16 cellular contexts compared by ENCODE assay signal in genomic region chr5:169280286-169280685, GRCh38. TPM values are rescaled to one million over a fixed set of nuclear protein-coding genes. Genes with fewer than 3 reads are reported as not detected.
A peak's percentile ranks its signal among the peaks of the same experiment; 100 is the strongest.
DNase-seq lines count a peak whose midpoint lies in the region; ATAC-seq and TF ChIP-seq lines count a peak whose summit lies in the region.
"Had no signal": no experiment of that assay in that cellular context is flagged by ENCODE, and none has a peak within 500 bp of the region (broad histone marks: within the 10 kb centered on the region; RNA-seq: fewer than 3 reads in every experiment).

No MANE protein-coding gene starts in this region.

- in situ Hi-C loops in GM13976 (cut with MboI; ENCODE audit: low sequenced_read_pairs, unreplicated experiment), result no loop called here

- H3K36me3 Mint-ChIP-seq in glutamatergic neuron (ENCODE audit: unreplicated experiment), result no peaks in the 10 kb centered on the region

- no peaks in the 10 kb centered on the region for H3K9me3 ChIP-seq in SK-N-SH
- H3K9me3 ChIP-seq: Peyer's patch had no signal

- H3K4me1 Mint-ChIP-seq in glutamatergic neuron (ENCODE audit: low read depth, unreplicated experiment), result no peaks in the 10 kb centered on the region

- CTCF ChIA-PET in SK-N-SH (lab: Yijun Ruan, JAX), result interaction anchor here (0.7 to 2.3 kb wide), 9 partner anchors 8 to 269 kb away, joined by 3 to 10 read pairs (median 4); no protein-coding TSS in a partner anchor

- H3K27ac ChIP-seq in SK-N-SH (ENCODE audit: low read depth in 2 of 2, low read length in 1 of 2), result peak overlapping the region in 1 of 2 experiments; percentile 44; a peak in 1 of 4 replicates
- H3K27ac ChIP-seq: BLaER1 treated with 17β-estradiol and CSF1 and Interleukin-3, amounts not matched to agents 10 nM and 100 nM; Peyer's patch had no signal

- ATAC-seq in sciatic nerve (peak; percentile 36), HG03571 (IDR thresholded peaks at IDR 0.05; ENCODE audit: unreplicated experiment) (no peak)

- no peaks in the 10 kb centered on the region for H3F3A ChIP-seq in SK-N-SH (replicated peaks; ENCODE audit: insufficient read depth)

- no peak overlapping the region for H3K9ac ChIP-seq in SK-N-SH
- H3K9ac ChIP-seq: BLaER1 treated with 17β-estradiol and CSF1 and Interleukin-3, amounts not matched to agents 10 nM and 100 nM had no signal

- H3K4me1 ChIP-seq in SK-N-SH (ENCODE audit: control insufficient read depth in 1 of 2, insufficient read depth in 2 of 2, low read depth in 1 of 2, low read length in 1 of 2), result peaks cover 0 to 29% of the 10 kb centered on the region in 2 experiments; a peak in 2 of 4 replicates
- H3K4me1 ChIP-seq: BLaER1 treated with 17β-estradiol and CSF1 and Interleukin-3, amounts not matched to agents 10 nM and 100 nM; Peyer's patch had no signal

- peak in 1 of 2 experiments; percentile 84; a peak in 2 of 4 replicates for TF ChIP-seq EP300 in SK-N-SH (IDR thresholded peaks at IDR 0.05; ENCODE audit: borderline replicate concordance in 1 of 2, low read depth in 1 of 2, low read length in 1 of 2)

- H2AFZ ChIP-seq in SK-N-SH (ENCODE audit: low read depth), result no peak overlapping the region

- WGBS in SK-N-SH (ENCODE audit: low lambda C conversion rate), result 60% methylated on average over 4 of the region's 4 CpGs

- H3K9me3 Mint-ChIP-seq in glutamatergic neuron (ENCODE audit: unreplicated experiment), result no peaks in the 10 kb centered on the region

- peaks cover 21 to 61% of the 10 kb centered on the region in 2 experiments for H3K36me3 ChIP-seq in SK-N-SH (replicated peaks in 1 of 2; ENCODE audit: control insufficient read depth in 1 of 2, insufficient read depth in 2 of 2, low read length in 1 of 2)
- H3K36me3 ChIP-seq: BLaER1 treated with 17β-estradiol and CSF1 and Interleukin-3, amounts not matched to agents 10 nM and 100 nM; Peyer's patch had no signal

- H3K79me2 ChIP-seq in SK-N-SH (ENCODE audit: insufficient read depth), result peaks cover 16% of the 10 kb centered on the region

- H3K4me3 Mint-ChIP-seq in glutamatergic neuron (ENCODE audit: unreplicated experiment), result no peak overlapping the region

- H4K20me1 ChIP-seq in SK-N-SH (ENCODE audit: insufficient read depth), result no peaks in the 10 kb centered on the region; the same call in 1 of the 2 replicates
- H4K20me1 ChIP-seq: BLaER1 treated with 17β-estradiol and CSF1 and Interleukin-3, amounts not matched to agents 10 nM and 100 nM had no signal

- TF ChIP-seq CTCF in SK-N-SH (IDR thresholded peaks at IDR 0.05) (no peak), glutamatergic neuron (IDR thresholded peaks at IDR 0.05; ENCODE audit: partially characterized antibody, unreplicated experiment) (no peak), GM13976 (IDR thresholded peaks at IDR 0.05; ENCODE audit: borderline replicate concordance, control extremely low read depth, extremely low read depth, insufficient read depth, missing control alignments) (no peak)

- H3K27me3 Mint-ChIP-seq in glutamatergic neuron (ENCODE audit: unreplicated experiment), result no peaks in the 10 kb centered on the region

- DNase-seq in NCI-H1694 (lab: John Stamatoyannopoulos, UW) (peak; percentile 33), SK-N-SH (peak; percentile 74), glutamatergic neuron (peak; percentile 22), sciatic nerve (ENCODE audit: low spot score) (no peak), GM13976 (ENCODE audit: low spot score) (no peak)
- DNase-seq in stimulated activated naive CD4-positive, alpha-beta T cell (lab: John Stamatoyannopoulos, UW), result no peak
- DNase-seq: KBM-7, NCI-H1048, NCI-H187, NCI-H82, Peyer's patch, SIG-M5, SW 1271 had no signal

- H3K9me2 ChIP-seq in SK-N-SH, result no peaks in the 10 kb centered on the region

- no peak overlapping the region for H3K4me3 ChIP-seq in SK-N-SH (ENCODE audit: low read depth in 2 of 2, low read length in 1 of 2)
- H3K4me3 ChIP-seq: BLaER1 treated with 17β-estradiol and CSF1 and Interleukin-3, amounts not matched to agents 10 nM and 100 nM; Peyer's patch had no signal

- H3K4me2 ChIP-seq in SK-N-SH, result no peak overlapping the region
- H3K4me2 ChIP-seq: BLaER1 treated with 17β-estradiol and CSF1 and Interleukin-3, amounts not matched to agents 10 nM and 100 nM had no signal

- TF ChIP-seq RAD21 in SK-N-SH (IDR thresholded peaks at IDR 0.05; ENCODE audit: low read length), result peak; percentile 30; the same call in 1 of the 2 replicates

- no peaks in the 10 kb centered on the region for H3K27me3 ChIP-seq in SK-N-SH (ENCODE audit: insufficient read depth)
- H3K27me3 ChIP-seq: BLaER1 treated with 17β-estradiol and CSF1 and Interleukin-3, amounts not matched to agents 10 nM and 100 nM; Peyer's patch had no signal

- intact Hi-C loops in sciatic nerve (cut with DNase I), result no loop called here

- POLR2A ChIA-PET in SK-N-SH (lab: Yijun Ruan, JAX), result no interaction called here

- no peak overlapping the region for H3K27ac Mint-ChIP-seq in glutamatergic neuron (ENCODE audit: unreplicated experiment)

TF ChIP-seq in SK-N-SH, 30 proteins besides CTCF, POLR2A, EP300 and RAD21 (continues in another document):
- TF ChIP-seq MAX (IDR thresholded peaks at IDR 0.05; ENCODE audit: low read depth), result no peak
- peak; percentile 26; the same call in 1 of the 2 replicates for TF ChIP-seq MXI1 (IDR thresholded peaks at IDR 0.05; ENCODE audit: low read depth, low read length)
- TF ChIP-seq NRF1 (IDR thresholded peaks at IDR 0.05; ENCODE audit: low read depth, low read length), result no peak
- TF ChIP-seq NFIC (IDR thresholded peaks at IDR 0.05; ENCODE audit: borderline replicate concordance), result no peak
- no peak for TF ChIP-seq GABPA (IDR thresholded peaks at IDR 0.05; ENCODE audit: low read depth)
- TF ChIP-seq ZBTB33 (IDR thresholded peaks at IDR 0.05; ENCODE audit: borderline replicate concordance, low read depth), result no peak
- peak; percentile 56 for TF ChIP-seq GATA2 (CRISPR knock-in tag; IDR thresholded peaks at IDR 0.05)
- TF ChIP-seq FOXJ3 (CRISPR knock-in tag; IDR thresholded peaks at IDR 0.05), result peak; percentile 84; the same call in 1 of the 2 replicates
- TF ChIP-seq USF2 (IDR thresholded peaks at IDR 0.05; ENCODE audit: borderline replicate concordance, low read depth, low read length), result no peak
- TF ChIP-seq PBX3 (IDR thresholded peaks at IDR 0.05), result no peak
- TF ChIP-seq FOSL2 (IDR thresholded peaks at IDR 0.05; ENCODE audit: borderline replicate concordance, low read depth), result no peak
- peak; percentile 40 for TF ChIP-seq CHD2 (IDR thresholded peaks at IDR 0.05; ENCODE audit: low read length, partially characterized antibody)
- TF ChIP-seq SIN3A (IDR thresholded peaks at IDR 0.05; ENCODE audit: borderline replicate concordance, low read depth, low read length), result no peak
- no peak for TF ChIP-seq EZH2phosphoT487 (IDR thresholded peaks at IDR 0.05; ENCODE audit: borderline replicate concordance, low read depth)
- TF ChIP-seq RXRA (IDR thresholded peaks at IDR 0.05; ENCODE audit: borderline replicate concordance, low read depth), result no peak
- no peak for TF ChIP-seq RFX5 (IDR thresholded peaks at IDR 0.05; ENCODE audit: low read length)
- no peak for TF ChIP-seq JUND (IDR thresholded peaks at IDR 0.05)
- peak; percentile 86 for TF ChIP-seq RCOR1 (IDR thresholded peaks at IDR 0.05; ENCODE audit: low read length)

RNA-seq across cellular contexts. Expression of gene SLIT3, which starts 20.7 kb away (rescaled TPM):
- polyA plus RNA-seq in SK-N-SH (2012; rRNA removed), result 80.0 and 119 TPM in 2 replicates
- 65.8 and 110 TPM in 2 replicates for polyA plus RNA-seq in SK-N-SH (2012; cell fraction: cytosol; rRNA removed)
- polyA plus RNA-seq in SK-N-SH (2012; cell fraction: nucleus; rRNA removed), result 139 and 176 TPM in 2 replicates
- total RNA-seq in glutamatergic neuron (ENCODE audit: unreplicated experiment), result 11.5 TPM
- total RNA-seq in sciatic nerve, result 50.6 TPM
- total RNA-seq: NCI-H460 had no signal

Comparison
In these comparisons a context has a peak if more than half of its experiments do, and no peak if none do; other contexts are left out.
1. DNase-seq: peak in NCI-H1694 (single experiment), SK-N-SH (single experiment) and glutamatergic neuron (single experiment); none in sciatic nerve (single experiment), stimulated activated naive CD4-positive, alpha-beta T cell (0 of 6) and GM13976 (single experiment).